Comparison of ENCODE assay signal across 1 cellular context in genomic region chr2:207632575-207633492, GRCh38.
TF ChIP-seq lines count a peak whose summit lies in the region.

No MANE protein-coding gene starts in this region.

TF ChIP-seq in K562, 482 proteins besides CTCF, POLR2A, EP300 and RAD21 (continued from another document and continues in another):
- TF ChIP-seq ZNF592 (IDR thresholded peaks at IDR 0.05) (no peak), TOE1 (IDR thresholded peaks at IDR 0.05; ENCODE audit: borderline replicate concordance) (no peak), TOE1 (CRISPR knock-in tag; IDR thresholded peaks at IDR 0.05; ENCODE audit: borderline replicate concordance, low read depth) (no peak), CGGBP1 (CRISPR knock-in tag; IDR thresholded peaks at IDR 0.05) (no peak), BRD9 (IDR thresholded peaks at IDR 0.05; ENCODE audit: low read depth, partially characterized antibody) (no peak), PKNOX1 (IDR thresholded peaks at IDR 0.05) (peak; percentile 95), CBX5 (IDR thresholded peaks at IDR 0.05; ENCODE audit: borderline replicate concordance, low read depth) (no peak), EHMT2 (IDR thresholded peaks at IDR 0.05) (no peak), ARID1B (IDR thresholded peaks at IDR 0.05) (peak; percentile 52), LEF1 (IDR thresholded peaks at IDR 0.05) (0 out of 2 replicates have a peak, but pooled peaks have one; percentile 43), SMARCA4 (IDR thresholded peaks at IDR 0.05) (peak; percentile 59; the same call in 1 of the 2 replicates), ETS1 (conservative IDR thresholded peaks at IDR 0.05; ENCODE audit: control insufficient read depth, low read depth, low read length) (no peak), BCL6 (CRISPR knock-in tag; IDR thresholded peaks at IDR 0.05) (no peak), ETS2 (tag; IDR thresholded peaks at IDR 0.05; ENCODE audit: borderline replicate concordance, poor library complexity, severe bottlenecking) (no peak), MYNN (IDR thresholded peaks at IDR 0.05) (0 out of 2 replicates have a peak, but pooled peaks have one; percentile 19), MYNN (CRISPR knock-in tag; IDR thresholded peaks at IDR 0.05) (no peak), MAFG (tag; conservative IDR thresholded peaks at IDR 0.05) (peak; percentile 78), HMBOX1 (IDR thresholded peaks at IDR 0.05) (peak; percentile 82), ZNF175 (CRISPR knock-in tag; IDR thresholded peaks at IDR 0.05; ENCODE audit: low read depth) (no peak), BRCA1 (IDR thresholded peaks at IDR 0.05) (no peak), BRCA1 (CRISPR knock-in tag; IDR thresholded peaks at IDR 0.05) (no peak), ETV5 (CRISPR knock-in tag; IDR thresholded peaks at IDR 0.05; ENCODE audit: low read depth) (no peak), ZNF740 (CRISPR knock-in tag; IDR thresholded peaks at IDR 0.05) (no peak), ZNF740 (tag; IDR thresholded peaks at IDR 0.05) (no peak), ZNF318 (IDR thresholded peaks at IDR 0.05; ENCODE audit: borderline replicate concordance in 1 of 2, low read depth in 1 of 2) (peak in 1 of 2 experiments; percentile 45; a peak in 1 of 4 replicates), POLR2G (IDR thresholded peaks at IDR 0.05; ENCODE audit: low read depth, low read length) (no peak), ZBTB11 (CRISPR knock-in tag; IDR thresholded peaks at IDR 0.05) (no peak), ZNF232 (CRISPR knock-in tag; IDR thresholded peaks at IDR 0.05) (no peak), USF1 (CRISPR knock-in tag; IDR thresholded peaks at IDR 0.05) (no peak), MTA2 (IDR thresholded peaks at IDR 0.05; ENCODE audit: low read depth) (no peak), TGIF2 (CRISPR knock-in tag; IDR thresholded peaks at IDR 0.05) (no peak), ZNF282 (CRISPR knock-in tag; IDR thresholded peaks at IDR 0.05) (no peak), POLR2B (IDR thresholded peaks at IDR 0.05; ENCODE audit: low read depth, partially characterized antibody) (no peak), CHD4 (IDR thresholded peaks at IDR 0.05; ENCODE audit: insufficient read depth, insufficient replicate concordance, low read depth, low read length, poor library complexity, severe bottlenecking) (no peak), RBM17 (IDR thresholded peaks at IDR 0.05; ENCODE audit: borderline replicate concordance, low read depth, low read length) (no peak), ZBTB17 (CRISPR knock-in tag; IDR thresholded peaks at IDR 0.05) (no peak), DLX4 (CRISPR knock-in tag; IDR thresholded peaks at IDR 0.05) (no peak), CBX8 (IDR thresholded peaks at IDR 0.05; ENCODE audit: borderline replicate concordance, extremely low read depth, low read depth, low read length, poor library complexity, severe bottlenecking) (no peak), NRF1 (conservative IDR thresholded peaks at IDR 0.05 in 1 of 2, IDR thresholded peaks at IDR 0.05 in 1 of 2) (0 out of 4 replicates have a peak, but pooled peaks of 1 of the 2 experiments have one; percentile 17)
